In genomic region chr17:3020381-3020780, GRCh38 we compare ENCODE assay signal across 23 cellular contexts. TPM values are rescaled to one million over a fixed set of nuclear protein-coding genes. Genes with fewer than 3 reads are reported as not detected.
DNase-seq lines count a peak whose midpoint lies in the region; ATAC-seq, FAIRE-seq and TF ChIP-seq lines count a peak whose summit lies in the region.
"Had no signal": no experiment of that assay in that cellular context is flagged by ENCODE, and none has a peak within 500 bp of the region (broad histone marks: within the 10 kb centered on the region; RNA-seq: fewer than 3 reads in every experiment).

No MANE protein-coding gene starts in this region.

- intact Hi-C loops in kidney (cut with DNase I) (no loop called here), head of caudate nucleus (cut with DNase I) (no loop called here)

- no peak for FAIRE-seq in kidney (lab: Jason Lieb, UNC)
- FAIRE-seq: D721Med, GM12892, H1, HepG2 had no signal

- H3K4me1 ChIP-seq in RWPE2 (ENCODE audit: insufficient read depth, poor library complexity, severe bottlenecking): no peaks in the 10 kb centered on the region
- no peaks in the 10 kb centered on the region for H3K4me1 ChIP-seq in kidney (ENCODE audit: control insufficient read depth in 1 of 2, insufficient read depth in 1 of 2, low read depth in 1 of 2, low read length in 2 of 2)
- H3K4me1 ChIP-seq: A549, Caco-2 had no signal

- H3K27ac Mint-ChIP-seq in natural killer cell treated with Interleukin-12 subunit alpha and Interleukin-12 subunit beta and Interleukin-15 and Interleukin-18, amount 100 ng/mL, for 72 hours: no peak overlapping the region
- H3K27ac Mint-ChIP-seq in stimulated activated naive B cell treated with anti-CD40 and anti-IgM and Interleukin-4, amounts not matched to agents 10 μg/mL and 1 μg/mL and 100 μg/mL, for 72 hours: peak overlapping the region; percentile 27
- H3K27ac Mint-ChIP-seq in nephron progenitor cell: no peak overlapping the region
- H3K27ac Mint-ChIP-seq: CD4-positive, alpha-beta T cell; H9 had no signal

- TF ChIP-seq CTCF in RWPE2 (IDR thresholded peaks at IDR 0.05; ENCODE audit: poor library complexity, severe bottlenecking) (no peak), kidney (IDR thresholded peaks at IDR 0.05; ENCODE audit: borderline replicate concordance, extremely low read depth, insufficient read depth) (no peak), WERI-Rb-1 (IDR thresholded peaks at IDR 0.05; ENCODE audit: low read depth, low read length) (no peak), nephron progenitor cell (IDR thresholded peaks at IDR 0.05) (no peak)

- DNase-seq in RWPE2 (ENCODE audit: low spot score): peak; percentile 20
- peak; percentile 42 for DNase-seq in kidney
- peak; percentile 23 for DNase-seq in natural killer cell treated with Interleukin-12 subunit alpha and Interleukin-12 subunit beta and Interleukin-15 and Interleukin-18, amount 100 ng/mL, for 72 hours (ENCODE audit: low spot score)
- DNase-seq in stimulated activated naive B cell treated with anti-CD40 and anti-IgM and Interleukin-4, amounts not matched to agents 10 μg/mL and 1 μg/mL and 100 μg/mL, for 72 hours: no peak
- no peak for DNase-seq in WERI-Rb-1
- no peak for DNase-seq in NCI-H146 treated with DMSO at 0.1 percent for 48 hours (lab: John Stamatoyannopoulos, UW; ENCODE audit: unreplicated experiment)
- DNase-seq in nephron progenitor cell: no peak
- no peak for DNase-seq in head of caudate nucleus
- DNase-seq: AML-193; Caco-2; CD4-positive, alpha-beta T cell; DMS79; GDM1; H9 had no signal

- no peaks in the 10 kb centered on the region for H3K27me3 Mint-ChIP-seq in natural killer cell treated with Interleukin-12 subunit alpha and Interleukin-12 subunit beta and Interleukin-15 and Interleukin-18, amount 100 ng/mL, for 72 hours
- no peaks in the 10 kb centered on the region for H3K27me3 Mint-ChIP-seq in stimulated activated naive B cell treated with anti-CD40 and anti-IgM and Interleukin-4, amounts not matched to agents 10 μg/mL and 1 μg/mL and 100 μg/mL, for 72 hours
- H3K27me3 Mint-ChIP-seq in nephron progenitor cell (ENCODE audit: low read depth, poor library complexity): peaks cover 10% of the 10 kb centered on the region
- H3K27me3 Mint-ChIP-seq: CD4-positive, alpha-beta T cell had no signal

- H3K27me3 ChIP-seq in RWPE2 (ENCODE audit: insufficient read depth, poor library complexity, severe bottlenecking): no peaks in the 10 kb centered on the region
- H3K27me3 ChIP-seq in WERI-Rb-1 (ENCODE audit: insufficient read depth, low read depth, severe bottlenecking): no peaks in the 10 kb centered on the region

- H3K4me3 ChIP-seq in RWPE2 (ENCODE audit: severe bottlenecking): no peak overlapping the region
- no peak overlapping the region for H3K4me3 ChIP-seq in kidney (ENCODE audit: low read length in 2 of 2)
- no peak overlapping the region for H3K4me3 ChIP-seq in WERI-Rb-1 (ENCODE audit: low read depth, low read length)
- H3K4me3 ChIP-seq: A549 had no signal

- H3K27ac ChIP-seq in RWPE2 (ENCODE audit: poor library complexity, severe bottlenecking) (no peak overlapping the region), kidney (ENCODE audit: low read depth in 2 of 2, low read length in 2 of 2) (no peak overlapping the region), WERI-Rb-1 (no peak overlapping the region)
- H3K27ac ChIP-seq: 22Rv1, A549, C4-2B had no signal

- no peak for ATAC-seq in RWPE2 (ENCODE audit: low read depth)
- no peak for ATAC-seq in natural killer cell treated with Interleukin-12 subunit alpha and Interleukin-12 subunit beta and Interleukin-15 and Interleukin-18, amount 100 ng/mL, for 72 hours
- ATAC-seq in stimulated activated naive B cell treated with anti-CD40 and anti-IgM and Interleukin-4, amounts not matched to agents 10 μg/mL and 1 μg/mL and 100 μg/mL, for 72 hours (replicated peaks): no peak
- ATAC-seq: A549, HepG2 had no signal

- H3K9me3 ChIP-seq in RWPE2 (ENCODE audit: severe bottlenecking) (no peaks in the 10 kb centered on the region), kidney (ENCODE audit: control insufficient read depth in 1 of 2, low read length in 2 of 2) (peaks cover 2 to 7% of the 10 kb centered on the region in 2 donors), WERI-Rb-1 (ENCODE audit: severe bottlenecking) (peaks cover 9% of the 10 kb centered on the region)
- H3K9me3 ChIP-seq: Caco-2 had no signal

- peaks cover 26% of the 10 kb centered on the region for H3K36me3 Mint-ChIP-seq in natural killer cell treated with Interleukin-12 subunit alpha and Interleukin-12 subunit beta and Interleukin-15 and Interleukin-18, amount 100 ng/mL, for 72 hours
- peaks cover 36 to 48% of the 10 kb centered on the region in 2 donors for H3K36me3 Mint-ChIP-seq in stimulated activated naive B cell treated with anti-CD40 and anti-IgM and Interleukin-4, amounts not matched to agents 10 μg/mL and 1 μg/mL and 100 μg/mL, for 72 hours
- H3K36me3 Mint-ChIP-seq in nephron progenitor cell (ENCODE audit: low read depth): peaks cover 11% of the 10 kb centered on the region

- H3K9ac ChIP-seq in kidney (ENCODE audit: low read length in 2 of 2): no peak overlapping the region

- peaks cover 80% of the 10 kb centered on the region for H3K36me3 ChIP-seq in RWPE2 (ENCODE audit: low read depth)
- H3K36me3 ChIP-seq in kidney (ENCODE audit: control insufficient read depth in 1 of 2, insufficient read depth in 2 of 2, low read length in 2 of 2): peaks cover 4 to 10% of the 10 kb centered on the region in 2 donors
- peaks cover 51% of the 10 kb centered on the region for H3K36me3 ChIP-seq in WERI-Rb-1

- peaks cover 15% of the 10 kb centered on the region in 2 donors for H3K4me1 Mint-ChIP-seq in natural killer cell treated with Interleukin-12 subunit alpha and Interleukin-12 subunit beta and Interleukin-15 and Interleukin-18, amount 100 ng/mL, for 72 hours (ENCODE audit: low read depth in 2 of 2)
- no peaks in the 10 kb centered on the region for H3K4me1 Mint-ChIP-seq in stimulated activated naive B cell treated with anti-CD40 and anti-IgM and Interleukin-4, amounts not matched to agents 10 μg/mL and 1 μg/mL and 100 μg/mL, for 72 hours
- no peaks in the 10 kb centered on the region for H3K4me1 Mint-ChIP-seq in nephron progenitor cell
- H3K4me1 Mint-ChIP-seq: H9 had no signal

- no peak overlapping the region for H3K4me3 Mint-ChIP-seq in natural killer cell treated with Interleukin-12 subunit alpha and Interleukin-12 subunit beta and Interleukin-15 and Interleukin-18, amount 100 ng/mL, for 72 hours
- no peak overlapping the region for H3K4me3 Mint-ChIP-seq in stimulated activated naive B cell treated with anti-CD40 and anti-IgM and Interleukin-4, amounts not matched to agents 10 μg/mL and 1 μg/mL and 100 μg/mL, for 72 hours
- H3K4me3 Mint-ChIP-seq in nephron progenitor cell: no peak overlapping the region
- H3K4me3 Mint-ChIP-seq: CD4-positive, alpha-beta T cell; H9 had no signal

- H3K9me3 Mint-ChIP-seq in natural killer cell treated with Interleukin-12 subunit alpha and Interleukin-12 subunit beta and Interleukin-15 and Interleukin-18, amount 100 ng/mL, for 72 hours: peaks cover 9% of the 10 kb centered on the region
- peaks cover 19% of the 10 kb centered on the region in 2 donors for H3K9me3 Mint-ChIP-seq in stimulated activated naive B cell treated with anti-CD40 and anti-IgM and Interleukin-4, amounts not matched to agents 10 μg/mL and 1 μg/mL and 100 μg/mL, for 72 hours
- H3K9me3 Mint-ChIP-seq in nephron progenitor cell: peaks cover 39% of the 10 kb centered on the region
- H3K9me3 Mint-ChIP-seq: CD4-positive, alpha-beta T cell had no signal

RNA-seq across cellular contexts. Expression of gene OR1D5, which starts 43.0 kb away (rescaled TPM):
- total RNA-seq in kidney: not detected
- not detected for polyA plus RNA-seq in kidney (ENCODE audit: insufficient read depth, low read depth, low replicate concordance)
- total RNA-seq in natural killer cell treated with Interleukin-12 subunit alpha and Interleukin-12 subunit beta and Interleukin-15 and Interleukin-18, amount 100 ng/mL, for 72 hours: not detected
- total RNA-seq: Caco-2; CD4-positive, alpha-beta T cell; Daoy; H1; H9; HepG2 had no signal
- polyA plus RNA-seq: A549, BJ, H1, HepG2 had no signal

Comparison
In these comparisons a context has a peak if more than half of its experiments do, and no peak if none do; other contexts are left out.
1. DNase-seq: peak in RWPE2 (single experiment), kidney (single experiment) and natural killer cell treated with Interleukin-12 subunit alpha and Interleukin-12 subunit beta and Interleukin-15 and Interleukin-18, amount 100 ng/mL, for 72 hours (single experiment); none in stimulated activated naive B cell treated with anti-CD40 and anti-IgM and Interleukin-4, amounts not matched to agents 10 μg/mL and 1 μg/mL and 100 μg/mL, for 72 hours (single experiment), WERI-Rb-1 (single experiment), NCI-H146 treated with DMSO at 0.1 percent for 48 hours (single experiment), nephron progenitor cell (single experiment) and head of caudate nucleus (0 of 42).